1 cellular context compared by ENCODE assay signal in the genomic region with DNA sequence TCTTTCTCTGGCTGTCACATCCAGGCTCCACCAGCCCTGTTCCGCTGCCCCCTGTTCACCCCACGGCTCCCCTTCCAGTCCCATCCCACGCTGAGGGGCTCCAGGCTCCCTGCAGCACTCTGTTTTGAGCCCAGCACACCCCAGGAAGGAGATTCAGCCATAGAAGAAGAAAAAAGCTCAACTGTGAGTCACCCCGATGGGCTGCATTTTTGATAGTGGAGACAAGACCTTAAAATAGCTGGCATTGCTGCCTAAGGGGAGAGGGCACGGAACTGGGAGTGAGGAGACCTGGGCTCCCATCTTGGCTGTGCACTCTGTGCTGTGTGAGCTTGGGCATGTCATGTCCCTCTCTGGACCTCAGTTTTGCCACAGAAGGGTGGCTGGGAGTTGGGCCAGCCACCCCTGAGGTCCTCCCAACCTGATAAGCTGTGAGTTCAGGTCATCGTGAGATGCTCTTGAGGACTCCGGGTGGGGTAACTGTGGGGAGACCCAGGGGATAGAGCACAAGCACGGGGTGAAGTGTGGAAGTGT.
TF ChIP-seq lines count a peak whose summit lies in the region.

No MANE protein-coding gene starts in this region.

TF ChIP-seq in K562, 482 proteins besides CTCF, POLR2A, EP300 and RAD21:
- no peak for TF ChIP-seq MTA1 (IDR thresholded peaks at IDR 0.05; ENCODE audit: borderline replicate concordance)
- no peak for TF ChIP-seq ZNF668 (CRISPR knock-in tag; IDR thresholded peaks at IDR 0.05)
- no peak for TF ChIP-seq RAD51 (IDR thresholded peaks at IDR 0.05; ENCODE audit: borderline replicate concordance, low read depth)
- TF ChIP-seq KLF10 (CRISPR knock-in tag; IDR thresholded peaks at IDR 0.05) = no peak
- TF ChIP-seq CXXC5 (CRISPR knock-in tag; IDR thresholded peaks at IDR 0.05) = no peak
- no peak for TF ChIP-seq ZNF407 (IDR thresholded peaks at IDR 0.05; ENCODE audit: low read depth)
- 0 out of 2 replicates have a peak, but pooled peaks have one; percentile 48 for TF ChIP-seq BCOR (IDR thresholded peaks at IDR 0.05)
- TF ChIP-seq ARHGAP35 (IDR thresholded peaks at IDR 0.05; ENCODE audit: partially characterized antibody) = no peak
- TF ChIP-seq POU5F1 (IDR thresholded peaks at IDR 0.05; ENCODE audit: borderline replicate concordance, low read depth, low read length, partially characterized antibody) = no peak
- no peak for TF ChIP-seq ZC3H8 (IDR thresholded peaks at IDR 0.05)
- no peak for TF ChIP-seq FOXJ2 (tag; IDR thresholded peaks at IDR 0.05)
- TF ChIP-seq, protein P1, sequence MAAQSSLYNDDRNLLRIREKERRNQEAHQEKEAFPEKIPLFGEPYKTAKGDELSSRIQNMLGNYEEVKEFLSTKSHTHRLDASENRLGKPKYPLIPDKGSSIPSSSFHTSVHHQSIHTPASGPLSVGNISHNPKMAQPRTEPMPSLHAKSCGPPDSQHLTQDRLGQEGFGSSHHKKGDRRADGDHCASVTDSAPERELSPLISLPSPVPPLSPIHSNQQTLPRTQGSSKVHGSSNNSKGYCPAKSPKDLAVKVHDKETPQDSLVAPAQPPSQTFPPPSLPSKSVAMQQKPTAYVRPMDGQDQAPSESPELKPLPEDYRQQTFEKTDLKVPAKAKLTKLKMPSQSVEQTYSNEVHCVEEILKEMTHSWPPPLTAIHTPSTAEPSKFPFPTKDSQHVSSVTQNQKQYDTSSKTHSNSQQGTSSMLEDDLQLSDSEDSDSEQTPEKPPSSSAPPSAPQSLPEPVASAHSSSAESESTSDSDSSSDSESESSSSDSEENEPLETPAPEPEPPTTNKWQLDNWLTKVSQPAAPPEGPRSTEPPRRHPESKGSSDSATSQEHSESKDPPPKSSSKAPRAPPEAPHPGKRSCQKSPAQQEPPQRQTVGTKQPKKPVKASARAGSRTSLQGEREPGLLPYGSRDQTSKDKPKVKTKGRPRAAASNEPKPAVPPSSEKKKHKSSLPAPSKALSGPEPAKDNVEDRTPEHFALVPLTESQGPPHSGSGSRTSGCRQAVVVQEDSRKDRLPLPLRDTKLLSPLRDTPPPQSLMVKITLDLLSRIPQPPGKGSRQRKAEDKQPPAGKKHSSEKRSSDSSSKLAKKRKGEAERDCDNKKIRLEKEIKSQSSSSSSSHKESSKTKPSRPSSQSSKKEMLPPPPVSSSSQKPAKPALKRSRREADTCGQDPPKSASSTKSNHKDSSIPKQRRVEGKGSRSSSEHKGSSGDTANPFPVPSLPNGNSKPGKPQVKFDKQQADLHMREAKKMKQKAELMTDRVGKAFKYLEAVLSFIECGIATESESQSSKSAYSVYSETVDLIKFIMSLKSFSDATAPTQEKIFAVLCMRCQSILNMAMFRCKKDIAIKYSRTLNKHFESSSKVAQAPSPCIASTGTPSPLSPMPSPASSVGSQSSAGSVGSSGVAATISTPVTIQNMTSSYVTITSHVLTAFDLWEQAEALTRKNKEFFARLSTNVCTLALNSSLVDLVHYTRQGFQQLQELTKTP (IDR thresholded peaks at IDR 0.05; ENCODE audit: low read depth in 1 of 2, partially characterized antibody in 2 of 2) = no peak
- no peak for TF ChIP-seq MTF1 (CRISPR knock-in tag; IDR thresholded peaks at IDR 0.05; ENCODE audit: borderline replicate concordance)
- TF ChIP-seq ATF1 (CRISPR knock-in tag; IDR thresholded peaks at IDR 0.05) = no peak
- TF ChIP-seq ATF1 (tag; IDR thresholded peaks at IDR 0.05) = no peak
- no peak for TF ChIP-seq ZNF408 (CRISPR knock-in tag; IDR thresholded peaks at IDR 0.05; ENCODE audit: low read depth)
- TF ChIP-seq ZNF609 (CRISPR knock-in tag; IDR thresholded peaks at IDR 0.05; ENCODE audit: borderline replicate concordance) = no peak
- TF ChIP-seq LARP7 (IDR thresholded peaks at IDR 0.05) = no peak
- TF ChIP-seq SMARCB1 (IDR thresholded peaks at IDR 0.05; ENCODE audit: insufficient read length, low read depth) = no peak
- peak; percentile 64 for TF ChIP-seq ZFP36 (IDR thresholded peaks at IDR 0.05; ENCODE audit: low read depth, low read length, partially characterized antibody)
- TF ChIP-seq SMAD2 (IDR thresholded peaks at IDR 0.05; ENCODE audit: low read depth, low read length) = no peak
- no peak for TF ChIP-seq ZHX1 (conservative IDR thresholded peaks at IDR 0.05; ENCODE audit: low read length)
- no peak for TF ChIP-seq SRSF9 (IDR thresholded peaks at IDR 0.05; ENCODE audit: borderline replicate concordance, low read depth, low read length)
- TF ChIP-seq CBFA2T2 (conservative IDR thresholded peaks at IDR 0.05) = no peak
- TF ChIP-seq DIDO1 (tag; IDR thresholded peaks at IDR 0.05; ENCODE audit: low read depth) = no peak
- TF ChIP-seq RBM25 (IDR thresholded peaks at IDR 0.05; ENCODE audit: low read depth, low read length, severe bottlenecking) = peak; percentile 12
- TF ChIP-seq PRPF4 (IDR thresholded peaks at IDR 0.05; ENCODE audit: insufficient read depth, low read depth, low read length, poor library complexity, severe bottlenecking) = no peak
- TF ChIP-seq BRD9 (IDR thresholded peaks at IDR 0.05; ENCODE audit: low read depth, partially characterized antibody) = peak; percentile 97
TF ChIP-seq in K562: peak in this region for 4.
